Comparison of ENCODE assay signal across 8 cellular contexts in the genomic region with DNA sequence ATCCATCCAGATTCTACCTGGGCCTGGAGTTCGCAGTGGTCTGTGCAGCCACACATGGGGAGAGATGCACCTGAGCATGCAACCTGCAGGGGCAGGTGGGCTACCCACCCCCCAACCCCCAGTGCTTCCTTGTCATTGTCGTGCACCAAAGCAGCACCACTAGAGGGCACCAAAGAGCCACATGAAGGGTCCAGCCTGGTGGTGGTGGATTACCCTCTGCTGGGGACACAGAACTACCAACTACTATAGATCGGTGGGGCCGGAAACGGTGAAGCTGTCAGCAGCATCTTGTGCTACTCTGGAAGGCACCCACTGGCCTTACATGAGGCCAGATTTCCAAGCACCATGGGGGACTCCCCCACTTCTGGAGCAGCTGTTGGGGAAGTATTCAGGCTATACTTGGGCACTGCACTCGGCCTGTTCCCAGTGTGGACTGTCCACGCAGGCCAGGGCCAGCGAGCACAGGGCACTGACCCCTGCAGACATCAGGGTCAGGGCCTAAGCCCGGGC.
DNase-seq lines count a peak whose midpoint lies in the region; ATAC-seq and TF ChIP-seq lines count a peak whose summit lies in the region.

No MANE protein-coding gene starts in this region.

- no peaks in the 10 kb centered on the region for H3K9me3 ChIP-seq in lower lobe of right lung

- peak; percentile 88 for TF ChIP-seq CTCF in lower lobe of right lung (IDR thresholded peaks at IDR 0.05)

- peaks cover 20% of the 10 kb centered on the region for H3K4me1 ChIP-seq in lower lobe of right lung

- H3K27me3 ChIP-seq in lower lobe of right lung (ENCODE audit: low read depth) = no peaks in the 10 kb centered on the region

- ATAC-seq in lower lobe of right lung = peak; percentile 92 to 93

- DNase-seq in AG08396 (ENCODE audit: low spot score) (peak; percentile 88), GM19238 (ENCODE audit: insufficient read length, low spot score) (peak; percentile 88), HK-2 (ENCODE audit: unreplicated experiment) (peak; percentile 87), NCI-H774 (lab: John Stamatoyannopoulos, UW) (peak; percentile 66), dermis blood vessel endothelial cell (peak; percentile 92), lower lobe of right lung (peak; percentile 79)
- peak; percentile 72 for DNase-seq in activated CD4-positive, alpha-beta T cell treated with anti-CD3 and anti-CD28 coated beads, Interleukin-2, amount 50 U/mL, for 1 hour
- peak; percentile 64 for DNase-seq in stimulated activated CD8-positive, alpha-beta memory T cell treated with anti-CD3 and anti-CD28 coated beads, Interleukin-12 subunit alpha, Interleukin-12 subunit beta, amount 100 ng/mL, for 1 hour (ENCODE audit: low read depth)

- intact Hi-C loops in lower lobe of right lung (cut with DNase I) = no loop called here

- no peak overlapping the region for H3K4me3 ChIP-seq in lower lobe of right lung

- no peaks in the 10 kb centered on the region for H3K36me3 ChIP-seq in lower lobe of right lung

- no peak overlapping the region for H3K27ac ChIP-seq in lower lobe of right lung
